26 cellular contexts compared by ENCODE assay signal in genomic region chr2:180289627-180290026, GRCh38.
A peak's percentile ranks its signal among the peaks of the same experiment; 100 is the strongest.
DNase-seq lines count a peak whose midpoint lies in the region; ATAC-seq, FAIRE-seq and TF ChIP-seq lines count a peak whose summit lies in the region.
"Had no signal": no experiment of that assay in that cellular context is flagged by ENCODE, and none has a peak within 500 bp of the region (broad histone marks: within the 10 kb centered on the region; RNA-seq: fewer than 3 reads in every experiment).

No MANE protein-coding gene starts in this region.

- H3K9me3 ChIP-seq in A549 (no peaks in the 10 kb centered on the region), Panc1 (ENCODE audit: control insufficient read depth, insufficient read depth, low read depth, low read length) (peaks cover 30% of the 10 kb centered on the region; the same call in 1 of the 2 replicates)

- TF ChIP-seq CTCF in A549 (IDR thresholded peaks at IDR 0.05), result no peak
- TF ChIP-seq CTCF in Panc1 (IDR thresholded peaks at IDR 0.05), result no peak
- no peak for TF ChIP-seq CTCF in neural crest cell (conservative IDR thresholded peaks at IDR 0.05)

- ATAC-seq in A549, result peak; percentile 64 to 80; a peak in 4 of 6 replicates
- peak; percentile 70 for ATAC-seq in Panc1
- no peak for ATAC-seq in left cardiac atrium
- ATAC-seq: K562 had no signal

- no peaks in the 10 kb centered on the region for H3K36me3 ChIP-seq in Panc1 (ENCODE audit: control insufficient read depth, insufficient read depth, low read length)
- H3K36me3 ChIP-seq: BLaER1 treated with 17β-estradiol and CSF1 and Interleukin-3, amounts not matched to agents 10 nM and 100 nM had no signal

- TF ChIP-seq EP300 in A549 (IDR thresholded peaks at IDR 0.05), result no peak

- no peak overlapping the region for H3K4me3 ChIP-seq in A549
- H3K4me3 ChIP-seq in Panc1 (ENCODE audit: low read depth in 2 of 2, low read length in 2 of 2), result no peak overlapping the region
- H3K4me3 ChIP-seq: BLaER1 treated with 17β-estradiol and CSF1 and Interleukin-3, amounts not matched to agents 10 nM and 100 nM; K562 had no signal

- FAIRE-seq in A549 (lab: Jason Lieb, UNC), result no peak
- FAIRE-seq: A204.1, GM12892, K562 had no signal

- no TSS peak for BruUV-seq in Panc1 (replicated peaks; lab: Mats Ljungman, UMichigan)

- 14% methylated on average over 4 of the region's 4 CpGs for WGBS in A549 (ENCODE audit: missing lambda C conversion rate)

- TF ChIP-seq RAD21 in A549 (conservative IDR thresholded peaks at IDR 0.05 in 1 of 2, IDR thresholded peaks at IDR 0.05 in 1 of 2), result no peak

- POLR2A ChIA-PET in A549 (lab: Yijun Ruan, JAX), result no interaction called here
- POLR2A ChIA-PET in Panc1 (lab: Charles Lee), result no interaction called here

- in situ Hi-C loops in Panc1 (cut with HindIII; ENCODE audit: low pct_unique_long_range_greater_than_20kb, low sequenced_read_pairs), result no loop called here

- H3K4me2 ChIP-seq in A549, result peak overlapping the region; percentile 72
- H3K4me2 ChIP-seq: BLaER1 treated with 17β-estradiol and CSF1 and Interleukin-3, amounts not matched to agents 10 nM and 100 nM had no signal

- peaks cover 8% of the 10 kb centered on the region for H3K4me1 Mint-ChIP-seq in neural crest cell
- no peaks in the 10 kb centered on the region for H3K4me1 Mint-ChIP-seq in activated naive CD4-positive, alpha-beta T cell treated with anti-CD3 and anti-CD28 coated beads for 36 hours (ENCODE audit: low read depth)

- H3K36me3 Mint-ChIP-seq in neural crest cell (ENCODE audit: low read depth), result no peaks in the 10 kb centered on the region
- H3K36me3 Mint-ChIP-seq in activated naive CD4-positive, alpha-beta T cell treated with anti-CD3 and anti-CD28 coated beads for 36 hours (ENCODE audit: low read depth), result no peaks in the 10 kb centered on the region

- H3K27me3 Mint-ChIP-seq in neural crest cell (ENCODE audit: low read depth), result no peaks in the 10 kb centered on the region
- H3K27me3 Mint-ChIP-seq in activated naive CD4-positive, alpha-beta T cell treated with anti-CD3 and anti-CD28 coated beads for 36 hours (ENCODE audit: low read depth), result no peaks in the 10 kb centered on the region
- H3K27me3 Mint-ChIP-seq: CD4-positive, alpha-beta T cell had no signal

- H3K4me3 Mint-ChIP-seq in neural crest cell, result no peak overlapping the region
- H3K4me3 Mint-ChIP-seq in activated naive CD4-positive, alpha-beta T cell treated with anti-CD3 and anti-CD28 coated beads for 36 hours, result no peak overlapping the region
- H3K4me3 Mint-ChIP-seq: CD4-positive, alpha-beta T cell had no signal

- no peaks in the 10 kb centered on the region for H3K9me3 Mint-ChIP-seq in neural crest cell
- no peaks in the 10 kb centered on the region for H3K9me3 Mint-ChIP-seq in activated naive CD4-positive, alpha-beta T cell treated with anti-CD3 and anti-CD28 coated beads for 36 hours

- H3K27ac Mint-ChIP-seq in neural crest cell (ENCODE audit: unreplicated experiment), result peak overlapping the region; percentile 8
- H3K27ac Mint-ChIP-seq in activated naive CD4-positive, alpha-beta T cell treated with anti-CD3 and anti-CD28 coated beads for 36 hours, result no peak overlapping the region
- H3K27ac Mint-ChIP-seq: CD4-positive, alpha-beta T cell had no signal

- intact Hi-C loops in Panc1 (cut with micrococcal nuclease; ENCODE audit: unreplicated experiment) (no loop called here), left cardiac atrium (cut with DNase I) (no loop called here)
- intact Hi-C loops in activated naive CD4-positive, alpha-beta T cell treated with anti-CD3 and anti-CD28 coated beads for 36 hours (cut with micrococcal nuclease), result no loop called here

- DNase-seq in A549 (ENCODE audit: low read depth in 1 of 2, low spot score in 1 of 2) (peak in 1 of 2 experiments; percentile 59), HT-29 (ENCODE audit: low spot score) (peak; percentile 16), Panc1 (ENCODE audit: low read depth, low spot score) (peak; percentile 22), neural crest cell (ENCODE audit: low read depth, low spot score) (no peak), left cardiac atrium (no peak), cerebellum (ENCODE audit: low spot score) (no peak)
- no peak for DNase-seq in activated naive CD4-positive, alpha-beta T cell treated with anti-CD3 and anti-CD28 coated beads for 36 hours
- no peak for DNase-seq in activated CD8-positive, alpha-beta memory T cell treated with anti-CD3 and anti-CD28 coated beads, Interleukin-2, amount 50 U/mL, for 48 hours
- DNase-seq: AML-193; CD4-positive, alpha-beta T cell; DMS79 treated with DMSO at 0.1 percent for 48 hours; GF-D8; H7; Kasumi-1; MV-4-11; NCI-H1105; NCI-H146; NCI-H2029 treated with DMSO at 0.1 percent for 48 hours; NCI-H526 treated with DMSO at 0.1 percent for 48 hours; SHP77; T-helper 1 cell had no signal

- H3K4me1 ChIP-seq in A549 (peaks cover 43% of the 10 kb centered on the region), Panc1 (ENCODE audit: control insufficient read depth, insufficient read depth, low read length) (peaks cover 6% of the 10 kb centered on the region; the same call in 1 of the 2 replicates)

- no peaks in the 10 kb centered on the region for H3K27me3 ChIP-seq in Panc1 (ENCODE audit: control insufficient read depth, insufficient read depth, low read length)
- H3K27me3 ChIP-seq: BLaER1 treated with 17β-estradiol and CSF1 and Interleukin-3, amounts not matched to agents 10 nM and 100 nM had no signal

- H3K27ac ChIP-seq in A549 (peak overlapping the region; percentile 23 to 51; a peak in 3 of 6 replicates), Panc1 (ENCODE audit: low read length) (peak overlapping the region; percentile 80; the same call in 1 of the 2 replicates)
- H3K27ac ChIP-seq: BLaER1 treated with 17β-estradiol and CSF1 and Interleukin-3, amounts not matched to agents 10 nM and 100 nM; RWPE1 had no signal

- CTCF ChIA-PET in A549 (lab: Yijun Ruan, JAX), result no interaction called here
- CTCF ChIA-PET in Panc1 (lab: Charles Lee), result no interaction called here
- CTCF ChIA-PET in activated naive CD4-positive, alpha-beta T cell treated with anti-CD3 and anti-CD28 coated beads for 36 hours (lab: Charles Lee), result no interaction called here

- no peak for TF ChIP-seq POLR2A in A549 (IDR thresholded peaks at IDR 0.05; ENCODE audit: low read length)

TF ChIP-seq in A549, 52 proteins besides CTCF, POLR2A, EP300 and RAD21:
- TF ChIP-seq EHMT2 (IDR thresholded peaks at IDR 0.05; ENCODE audit: low read depth), result no peak
- no peak for TF ChIP-seq HES2 (IDR thresholded peaks at IDR 0.05)
- peak; percentile 17 to 85; a peak in 2 of 4 replicates for TF ChIP-seq CEBPB (IDR thresholded peaks at IDR 0.05)
- TF ChIP-seq REST (IDR thresholded peaks at IDR 0.05), result no peak
- TF ChIP-seq MAX (IDR thresholded peaks at IDR 0.05), result peak; percentile 27; the same call in 1 of the 2 replicates
- no peak for TF ChIP-seq SMC3 (IDR thresholded peaks at IDR 0.05)
- peak; percentile 74 for TF ChIP-seq GATA3 (IDR thresholded peaks at IDR 0.05; ENCODE audit: borderline replicate concordance)
- no peak for TF ChIP-seq KDM1A (IDR thresholded peaks at IDR 0.05; ENCODE audit: low read depth)
- no peak for TF ChIP-seq RARB (CRISPR knock-in tag; IDR thresholded peaks at IDR 0.05)
- no peak for TF ChIP-seq MAZ (IDR thresholded peaks at IDR 0.05; ENCODE audit: borderline replicate concordance, low read depth, low read length)
- TF ChIP-seq EHF (CRISPR knock-in tag; IDR thresholded peaks at IDR 0.05), result no peak
- TF ChIP-seq CBX8 (IDR thresholded peaks at IDR 0.05), result no peak
TF ChIP-seq in A549: peak in this region for 3.

Comparison
In these comparisons a context has a peak if more than half of its experiments do, and no peak if none do; other contexts are left out.
1. ATAC-seq: peak in A549 (2 of 2) and Panc1 (single experiment); none in left cardiac atrium (0 of 2).
2. DNase-seq: peak in HT-29 (single experiment) and Panc1 (single experiment); none in neural crest cell (single experiment), left cardiac atrium (single experiment), activated naive CD4-positive, alpha-beta T cell treated with anti-CD3 and anti-CD28 coated beads for 36 hours (single experiment), cerebellum (single experiment) and activated CD8-positive, alpha-beta memory T cell treated with anti-CD3 and anti-CD28 coated beads, Interleukin-2, amount 50 U/mL, for 48 hours (single experiment).